Comparison of ENCODE assay signal across 15 cellular contexts in genomic region chr16:68366062-68366461, GRCh38.
"Had no signal": no experiment of that assay in that cellular context is flagged by ENCODE, and none has a peak within 500 bp of the region (broad histone marks: within the 10 kb centered on the region; RNA-seq: fewer than 3 reads in every experiment).

No MANE protein-coding gene starts in this region.

- H3K27ac ChIP-seq: cardiac muscle cell, right atrium auricular region, skin epidermis had no signal

- DNase-seq: activated CD4-positive, alpha-beta T cell treated with anti-CD3 and anti-CD28 coated beads, Interleukin-2, amount 50 U/mL, for 1 hour; activated naive CD4-positive, alpha-beta T cell; hippocampal formation; kidney glomerular epithelial cell; mesendoderm; stimulated activated CD4-positive, alpha-beta T cell treated with anti-CD3 and anti-CD28 coated beads, Interleukin-15, amount 100 ng/mL, for 24 hours; stimulated activated CD4-positive, alpha-beta T cell treated with anti-CD3 and anti-CD28 coated beads, Interleukin-4, amount 100 ng/mL, for 1 hour; stimulated activated naive CD4-positive, alpha-beta T cell treated with Interleukin-2 at 50 U/mL for 16 hours; trophoblast cell had no signal

- H3K4me1 ChIP-seq: right atrium auricular region had no signal

- H3K36me3 Mint-ChIP-seq: natural killer cell treated with Interleukin-12 subunit alpha and Interleukin-12 subunit beta and Interleukin-15 and Interleukin-18, amount 100 ng/mL, for 72 hours had no signal

- H3K4me3 ChIP-seq: cardiac muscle cell, right atrium auricular region, skin epidermis had no signal

- H3K27me3 ChIP-seq: cardiac muscle cell, right atrium auricular region had no signal

- H3K27ac Mint-ChIP-seq: natural killer cell treated with Interleukin-12 subunit alpha and Interleukin-12 subunit beta and Interleukin-15 and Interleukin-18, amount 100 ng/mL, for 72 hours; progenitor cell of endocrine pancreas; T-helper 2 cell treated with Interferon-gamma antibody and Interleukin-4, amounts not matched to agents 5 μg/mL and 100 μg/mL, for 36 hours had no signal

- H3K4me3 Mint-ChIP-seq: natural killer cell treated with Interleukin-12 subunit alpha and Interleukin-12 subunit beta and Interleukin-15 and Interleukin-18, amount 100 ng/mL, for 72 hours; T-helper 2 cell treated with Interferon-gamma antibody and Interleukin-4, amounts not matched to agents 5 μg/mL and 100 μg/mL, for 36 hours had no signal

- H3K9me3 Mint-ChIP-seq: natural killer cell treated with Interleukin-12 subunit alpha and Interleukin-12 subunit beta and Interleukin-15 and Interleukin-18, amount 100 ng/mL, for 72 hours; T-helper 2 cell treated with Interferon-gamma antibody and Interleukin-4, amounts not matched to agents 5 μg/mL and 100 μg/mL, for 36 hours had no signal

- H3K36me3 ChIP-seq: cardiac muscle cell, right atrium auricular region had no signal

- H3K9me3 ChIP-seq: right atrium auricular region had no signal
